ENCODE assay signal across 16 cellular contexts in genomic region chr9:106557996-106558667, GRCh38.
DNase-seq lines count a peak whose midpoint lies in the region; ATAC-seq, FAIRE-seq and TF ChIP-seq lines count a peak whose summit lies in the region.
"Had no signal": no experiment of that assay in that cellular context is flagged by ENCODE, and none has a peak within 500 bp of the region (broad histone marks: within the 10 kb centered on the region; RNA-seq: fewer than 3 reads in every experiment).

No MANE protein-coding gene starts in this region.

- DNase-seq in right lobe of liver (peak; percentile 24 to 67 (median 61)), HepG2 (ENCODE audit: low spot score) (no peak), mesothelial cell of epicardium (ENCODE audit: low spot score in 2 of 2, unreplicated experiment in 2 of 2) (no peak), spleen (peak; percentile 65), HFFc6 (no peak), GM10248 (ENCODE audit: extremely low spot score) (no peak), NCI-H2171 (lab: John Stamatoyannopoulos, UW) (no peak)
- DNase-seq: 8988T; ACHN; CD4-positive, CD25-positive, alpha-beta regulatory T cell; H9 had no signal

- intact Hi-C loops in right lobe of liver (cut with DNase I): no loop called here
- intact Hi-C loops in HepG2 (cut with micrococcal nuclease; ENCODE audit: unreplicated experiment): no loop called here
- intact Hi-C loops in spleen (cut with DNase I; ENCODE audit: low total_unique reads): no loop called here

- CTCF ChIA-PET in HepG2 (lab: Yijun Ruan, JAX; ENCODE audit: low intra/inter-chr PET ratio, low total read pairs) (no interaction called here), GM10248 (lab: Yijun Ruan, JAX) (no interaction called here)

- H4K20me1 ChIP-seq in HepG2 (ENCODE audit: insufficient read depth, low read length): no peaks in the 10 kb centered on the region
- H4K20me1 ChIP-seq: BLaER1 treated with 17β-estradiol and CSF1 and Interleukin-3, amounts not matched to agents 10 nM and 100 nM had no signal

- no peaks in the 10 kb centered on the region for H3K27me3 Mint-ChIP-seq in mesothelial cell of epicardium (ENCODE audit: low read depth)
- no peaks in the 10 kb centered on the region for H3K27me3 Mint-ChIP-seq in HFFc6 (ENCODE audit: insufficient read depth)
- H3K27me3 Mint-ChIP-seq: CD4-positive, CD25-positive, alpha-beta regulatory T cell had no signal

- no peak for TF ChIP-seq RAD21 in HepG2 (CRISPR knock-in tag; IDR thresholded peaks at IDR 0.05)

- TF ChIP-seq POLR2A in right lobe of liver (IDR thresholded peaks at IDR 0.05) (no peak), HepG2 (IDR thresholded peaks at IDR 0.05; ENCODE audit: insufficient read depth in 1 of 2, low read depth in 2 of 2, low read length in 2 of 2) (no peak), spleen (IDR thresholded peaks at IDR 0.05) (no peak)

- no peak overlapping the region for H3K27ac ChIP-seq in right lobe of liver
- H3K27ac ChIP-seq in HepG2 (ENCODE audit: extremely low read length, insufficient read depth, low read length): no peak overlapping the region
- no peak overlapping the region for H3K27ac ChIP-seq in spleen
- H3K27ac ChIP-seq: BLaER1 treated with 17β-estradiol and CSF1 and Interleukin-3, amounts not matched to agents 10 nM and 100 nM had no signal

- TF ChIP-seq CTCF in right lobe of liver (IDR thresholded peaks at IDR 0.05) (no peak), HepG2 (CRISPR knock-in tag; IDR thresholded peaks at IDR 0.05) (no peak), mesothelial cell of epicardium (IDR thresholded peaks at IDR 0.05; ENCODE audit: unreplicated experiment) (no peak), spleen (IDR thresholded peaks at IDR 0.05 in 8 of 11, conservative IDR thresholded peaks at IDR 0.05 in 3 of 11) (no peak), HFFc6 (IDR thresholded peaks at IDR 0.05) (no peak), GM10248 (IDR thresholded peaks at IDR 0.05; ENCODE audit: control extremely low read depth, extremely low read depth, low read depth, missing control alignments) (no peak)

- peaks cover 9% of the 10 kb centered on the region for H3K9me3 Mint-ChIP-seq in mesothelial cell of epicardium
- H3K9me3 Mint-ChIP-seq in HFFc6: peaks cover 30% of the 10 kb centered on the region

- peak in 3 of 4 donors; percentile 41 to 98 (median 67) for ATAC-seq in right lobe of liver
- no peak for ATAC-seq in HepG2
- ATAC-seq: GM12878, GM23338 had no signal

- no peaks in the 10 kb centered on the region for H3K9me3 ChIP-seq in right lobe of liver
- peaks cover 7% of the 10 kb centered on the region; the same call in 1 of the 2 replicates for H3K9me3 ChIP-seq in HepG2 (ENCODE audit: low read length)
- H3K9me3 ChIP-seq in spleen: peaks cover 4 to 26% (median 18%) of the 10 kb centered on the region in 8 donors

- peak overlapping the region; percentile 12 for H3K27ac Mint-ChIP-seq in mesothelial cell of epicardium
- no peak overlapping the region for H3K27ac Mint-ChIP-seq in HFFc6
- H3K27ac Mint-ChIP-seq: CD4-positive, CD25-positive, alpha-beta regulatory T cell; GM23338; H9 had no signal

- H3K4me1 ChIP-seq in right lobe of liver (no peaks in the 10 kb centered on the region), HepG2 (ENCODE audit: insufficient read depth, low read length) (no peaks in the 10 kb centered on the region), spleen (no peaks in the 10 kb centered on the region)
- H3K4me1 ChIP-seq: BLaER1 treated with 17β-estradiol and CSF1 and Interleukin-3, amounts not matched to agents 10 nM and 100 nM had no signal

- no peaks in the 10 kb centered on the region for H3K27me3 ChIP-seq in right lobe of liver
- H3K27me3 ChIP-seq in HepG2 (ENCODE audit: control insufficient read depth in 1 of 2, insufficient read depth in 2 of 2, low read length in 2 of 2): no peaks in the 10 kb centered on the region
- no peaks in the 10 kb centered on the region for H3K27me3 ChIP-seq in spleen (replicated peaks in 1 of 7)
- H3K27me3 ChIP-seq: BLaER1 treated with 17β-estradiol and CSF1 and Interleukin-3, amounts not matched to agents 10 nM and 100 nM had no signal

- H3K36me3 ChIP-seq in right lobe of liver (no peaks in the 10 kb centered on the region), HepG2 (replicated peaks in 1 of 2; ENCODE audit: control insufficient read depth in 1 of 2, insufficient read depth in 2 of 2, low read length in 2 of 2) (no peaks in the 10 kb centered on the region), spleen (no peaks in the 10 kb centered on the region)
- H3K36me3 ChIP-seq: BLaER1 treated with 17β-estradiol and CSF1 and Interleukin-3, amounts not matched to agents 10 nM and 100 nM had no signal

- in situ Hi-C loops in HepG2 (cut with HindIII; ENCODE audit: extremely low pct_ligation_motif_present, low pct_unique_long_range_greater_than_20kb): no loop called here

- H3K4me3 ChIP-seq in right lobe of liver: no peak overlapping the region
- no peak overlapping the region for H3K4me3 ChIP-seq in HepG2 (replicated peaks in 1 of 3; ENCODE audit: insufficient read depth in 1 of 3, low read depth in 2 of 3, low read length in 3 of 3)
- no peak overlapping the region for H3K4me3 ChIP-seq in spleen
- H3K4me3 ChIP-seq: BLaER1 treated with 17β-estradiol and CSF1 and Interleukin-3, amounts not matched to agents 10 nM and 100 nM; GM12878; GM23338 had no signal

- H3K4me2 ChIP-seq in HepG2 (ENCODE audit: low read depth, low read length): no peak overlapping the region
- H3K4me2 ChIP-seq: BLaER1 treated with 17β-estradiol and CSF1 and Interleukin-3, amounts not matched to agents 10 nM and 100 nM; GM23338 had no signal

- H3K9ac ChIP-seq in HepG2 (ENCODE audit: insufficient read depth, low read depth, low read length): no peak overlapping the region
- H3K9ac ChIP-seq: BLaER1 treated with 17β-estradiol and CSF1 and Interleukin-3, amounts not matched to agents 10 nM and 100 nM had no signal

- BruUV-seq in HepG2 (replicated peaks; lab: Mats Ljungman, UMichigan): no TSS peak

- H3K79me2 ChIP-seq in HepG2 (ENCODE audit: insufficient read depth, low read length): no peaks in the 10 kb centered on the region

- peaks cover 10% of the 10 kb centered on the region for H3K4me1 Mint-ChIP-seq in mesothelial cell of epicardium
- H3K4me1 Mint-ChIP-seq in HFFc6 (ENCODE audit: low read depth): no peaks in the 10 kb centered on the region
- H3K4me1 Mint-ChIP-seq: CD4-positive, CD25-positive, alpha-beta regulatory T cell; GM23338 had no signal

- TF ChIP-seq EP300 in HepG2 (IDR thresholded peaks at IDR 0.05; ENCODE audit: low read depth in 2 of 2, low read length in 2 of 2) (no peak), HepG2 (CRISPR knock-in tag; IDR thresholded peaks at IDR 0.05; ENCODE audit: borderline replicate concordance) (no peak)

- 38% methylated on average over 5 of the region's 11 CpGs for WGBS in right lobe of liver (ENCODE audit: insufficient coverage, low coverage, low lambda C conversion rate, missing lambda C conversion rate)
- 50% methylated on average over 3 of the region's 11 CpGs for WGBS in HepG2 (ENCODE audit: low lambda C conversion rate)
- 85 to 92% (median 88%) methylated on average over 6 to 11 of the region's 11 CpGs for WGBS in spleen, 5 donors

- no peak overlapping the region for H2AFZ ChIP-seq in HepG2 (ENCODE audit: low read length)
- H2AFZ ChIP-seq: GM23338 had no signal

- H3K4me3 Mint-ChIP-seq in mesothelial cell of epicardium (no peak overlapping the region), HFFc6 (no peak overlapping the region)
- H3K4me3 Mint-ChIP-seq: CD4-positive, CD25-positive, alpha-beta regulatory T cell; GM23338; H9 had no signal

- POLR2A ChIA-PET in HepG2 (lab: Yijun Ruan, JAX) (no interaction called here), GM10248 (lab: Yijun Ruan, JAX) (no interaction called here)

- peaks cover 5% of the 10 kb centered on the region for H3K36me3 Mint-ChIP-seq in mesothelial cell of epicardium
- no peaks in the 10 kb centered on the region for H3K36me3 Mint-ChIP-seq in HFFc6 (ENCODE audit: low read depth)
- H3K36me3 Mint-ChIP-seq: CD4-positive, CD25-positive, alpha-beta regulatory T cell had no signal

- FAIRE-seq in HepG2 (lab: Jason Lieb, UNC): no peak
- FAIRE-seq: GM12878, GM18507, HTR-8/SVneo had no signal

TF ChIP-seq in HepG2, 621 proteins besides CTCF, POLR2A, EP300 and RAD21 (continues in another document):
- TF ChIP-seq ZSCAN9 (CRISPR knock-in tag; IDR thresholded peaks at IDR 0.05; ENCODE audit: borderline replicate concordance) (no peak), GPN1 (CRISPR knock-in tag; IDR thresholded peaks at IDR 0.05; ENCODE audit: borderline replicate concordance) (no peak), ADNP (CRISPR knock-in tag; IDR thresholded peaks at IDR 0.05) (no peak), ZNF709 (CRISPR knock-in tag; IDR thresholded peaks at IDR 0.05) (no peak), CBX2 (IDR thresholded peaks at IDR 0.05; ENCODE audit: low read depth, low read length) (no peak), CBX2 (CRISPR knock-in tag; IDR thresholded peaks at IDR 0.05; ENCODE audit: low read depth) (no peak), SATB2 (CRISPR knock-in tag; IDR thresholded peaks at IDR 0.05) (no peak), ZNF18 (CRISPR knock-in tag; IDR thresholded peaks at IDR 0.05; ENCODE audit: insufficient replicate concordance) (no peak), ZNF224 (CRISPR knock-in tag; IDR thresholded peaks at IDR 0.05) (no peak)

Comparison
In these comparisons a context has a peak if more than half of its experiments do, and no peak if none do; other contexts are left out.
1. DNase-seq: peak in right lobe of liver (3 of 3) and spleen (single experiment); none in HepG2 (single experiment), mesothelial cell of epicardium (0 of 2), HFFc6 (single experiment), GM10248 (single experiment) and NCI-H2171 (single experiment).